Comparison of ENCODE assay signal across 16 cellular contexts in the genomic region with DNA sequence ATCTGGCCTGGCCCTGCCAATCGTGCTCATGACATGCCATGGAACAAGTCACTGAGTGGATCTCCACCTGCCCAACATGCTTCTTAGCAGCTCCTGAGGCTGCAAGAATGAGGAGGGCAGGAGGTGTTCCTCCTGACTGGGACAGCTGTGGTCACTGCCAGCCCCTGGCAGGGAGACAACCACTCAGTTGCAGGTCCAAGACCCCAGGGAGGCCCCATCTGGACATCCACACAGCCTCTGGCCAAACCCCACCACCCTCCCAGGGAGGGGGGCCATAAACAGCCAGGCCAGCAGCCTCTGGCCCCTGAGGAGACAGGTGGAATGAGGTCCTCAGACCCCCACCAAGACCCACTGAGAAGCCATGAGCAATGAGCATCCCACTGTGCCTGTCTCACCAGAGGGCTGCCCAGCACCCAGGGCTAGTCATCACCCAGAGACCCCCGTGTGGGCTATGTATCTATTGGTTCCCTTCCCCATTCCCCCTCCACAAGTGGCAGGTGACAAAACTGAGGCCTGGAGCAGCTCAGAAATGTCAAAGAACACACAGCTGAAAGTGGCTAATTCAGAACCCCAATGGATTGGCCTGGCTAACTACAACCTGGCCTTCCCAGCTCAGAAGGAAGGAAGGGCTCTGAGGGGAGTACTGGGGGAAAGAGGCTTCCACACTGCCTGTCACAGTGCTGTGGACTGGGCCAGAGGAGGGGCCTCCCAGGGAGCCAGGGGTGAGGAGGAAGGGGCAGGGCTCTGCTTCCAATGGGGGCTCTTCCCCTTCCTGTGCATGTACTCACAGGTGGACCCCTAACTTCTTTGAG. TPM values are rescaled to one million over a fixed set of nuclear protein-coding genes. Genes with fewer than 3 reads are reported as not detected.
DNase-seq lines count a peak whose midpoint lies in the region; ATAC-seq, FAIRE-seq and TF ChIP-seq lines count a peak whose summit lies in the region.
"Had no signal": no experiment of that assay in that cellular context is flagged by ENCODE, and none has a peak within 500 bp of the region (broad histone marks: within the 10 kb centered on the region; RNA-seq: fewer than 3 reads in every experiment).

No MANE protein-coding gene starts in this region.

- in situ Hi-C loops in GM13977 (cut with MboI; ENCODE audit: low pct_unique_long_range_greater_than_20kb, low sequenced_read_pairs, unreplicated experiment): no loop called here

- H3K36me3 Mint-ChIP-seq in activated naive CD4-positive, alpha-beta T cell treated with anti-CD3 and anti-CD28 coated beads, Interleukin-2, amount 50 U/mL, for 72 hours: no peaks in the 10 kb centered on the region
- no peaks in the 10 kb centered on the region for H3K36me3 Mint-ChIP-seq in activated naive CD4-positive, alpha-beta T cell treated with anti-CD3 and anti-CD28 coated beads, Interleukin-2, amount 10 ng/mL, durations not matched to agents 7 days and 5 days
- H3K36me3 Mint-ChIP-seq in nephron progenitor cell (ENCODE audit: low read depth): no peaks in the 10 kb centered on the region

- intact Hi-C loops in dorsolateral prefrontal cortex (cut with DNase I): no loop called here

- H3K4me3 ChIP-seq in dorsolateral prefrontal cortex: no peak overlapping the region
- H3K4me3 ChIP-seq: vagina had no signal

- peaks cover 3% of the 10 kb centered on the region for H3K4me1 Mint-ChIP-seq in activated naive CD4-positive, alpha-beta T cell treated with anti-CD3 and anti-CD28 coated beads, Interleukin-2, amount 10 ng/mL, durations not matched to agents 7 days and 5 days
- H3K4me1 Mint-ChIP-seq in nephron progenitor cell: peaks cover 10% of the 10 kb centered on the region

- H3K27me3 Mint-ChIP-seq in activated naive CD4-positive, alpha-beta T cell treated with anti-CD3 and anti-CD28 coated beads, Interleukin-2, amount 10 ng/mL, durations not matched to agents 7 days and 5 days: peaks cover 2% of the 10 kb centered on the region
- H3K27me3 Mint-ChIP-seq in nephron progenitor cell (ENCODE audit: low read depth, poor library complexity): no peaks in the 10 kb centered on the region

- H3K4me3 Mint-ChIP-seq in activated naive CD4-positive, alpha-beta T cell treated with anti-CD3 and anti-CD28 coated beads, Interleukin-2, amount 10 ng/mL, durations not matched to agents 7 days and 5 days: no peak overlapping the region
- H3K4me3 Mint-ChIP-seq in nephron progenitor cell: no peak overlapping the region
- H3K4me3 Mint-ChIP-seq: naive thymus-derived CD4-positive, alpha-beta T cell; T-helper 2 cell treated with Interferon-gamma antibody and Interleukin-4, amounts not matched to agents 5 μg/mL and 100 μg/mL, for 36 hours had no signal

- no peaks in the 10 kb centered on the region for H3K9me3 Mint-ChIP-seq in activated naive CD4-positive, alpha-beta T cell treated with anti-CD3 and anti-CD28 coated beads, Interleukin-2, amount 50 U/mL, for 72 hours
- H3K9me3 Mint-ChIP-seq in activated naive CD4-positive, alpha-beta T cell treated with anti-CD3 and anti-CD28 coated beads, Interleukin-2, amount 10 ng/mL, durations not matched to agents 7 days and 5 days: no peaks in the 10 kb centered on the region
- H3K9me3 Mint-ChIP-seq in nephron progenitor cell: no peaks in the 10 kb centered on the region
- H3K9me3 Mint-ChIP-seq: naive thymus-derived CD4-positive, alpha-beta T cell; T-helper 2 cell treated with Interferon-gamma antibody and Interleukin-4, amounts not matched to agents 5 μg/mL and 100 μg/mL, for 36 hours had no signal

- CTCF ChIA-PET in activated naive CD4-positive, alpha-beta T cell treated with anti-CD3 and anti-CD28 coated beads, Interleukin-2, amount 10 ng/mL, durations not matched to agents 7 days and 5 days (lab: Charles Lee): interaction anchor here (0.8 kb wide), 1 partner anchor 10 kb away, joined by 3 read pairs; no protein-coding TSS in a partner anchor

- TF ChIP-seq CTCF in dorsolateral prefrontal cortex (IDR thresholded peaks at IDR 0.05 in 54 of 56, conservative IDR thresholded peaks at IDR 0.05 in 2 of 56; ENCODE audit: low read depth in 1 of 56, partially characterized antibody in 56 of 56) (no peak), nephron progenitor cell (IDR thresholded peaks at IDR 0.05) (no peak), GM13977 (IDR thresholded peaks at IDR 0.05; ENCODE audit: extremely low read depth, insufficient read depth, missing control alignments) (no peak)

- no peak overlapping the region for H3K27ac ChIP-seq in dorsolateral prefrontal cortex
- H3K27ac ChIP-seq: vagina had no signal

- peaks cover 0 to 96% (median 52%) of the 10 kb centered on the region in 45 donors for H3K27me3 ChIP-seq in dorsolateral prefrontal cortex

- peak; percentile 2 to 53 for DNase-seq in activated naive CD4-positive, alpha-beta T cell treated with anti-CD3 and anti-CD28 coated beads, Interleukin-2, amount 50 U/mL, for 72 hours (ENCODE audit: low spot score in 2 of 2)
- no peak for DNase-seq in activated naive CD4-positive, alpha-beta T cell treated with anti-CD3 and anti-CD28 coated beads, Interleukin-2, amount 10 ng/mL, durations not matched to agents 7 days and 5 days
- peak in 9 of 10 donors; percentile 5 to 47 (median 32) for DNase-seq in dorsolateral prefrontal cortex
- peak; percentile 6 for DNase-seq in nephron progenitor cell
- no peak for DNase-seq in urothelium cell line (ENCODE audit: low spot score)
- DNase-seq in NCI-H1436 treated with DMSO at 0.1 percent for 48 hours (lab: John Stamatoyannopoulos, UW): no peak
- DNase-seq in GM13977 (ENCODE audit: low spot score): no peak
- no peak for DNase-seq in NCI-H146 (lab: John Stamatoyannopoulos, UW)
- DNase-seq: effector CD8-positive, alpha-beta T cell; EL; foreskin melanocyte; GOT3 had no signal

- no peak overlapping the region for H3K27ac Mint-ChIP-seq in activated naive CD4-positive, alpha-beta T cell treated with anti-CD3 and anti-CD28 coated beads, Interleukin-2, amount 50 U/mL, for 72 hours
- H3K27ac Mint-ChIP-seq in activated naive CD4-positive, alpha-beta T cell treated with anti-CD3 and anti-CD28 coated beads, Interleukin-2, amount 10 ng/mL, durations not matched to agents 7 days and 5 days: no peak overlapping the region
- H3K27ac Mint-ChIP-seq in nephron progenitor cell: no peak overlapping the region
- H3K27ac Mint-ChIP-seq: naive thymus-derived CD4-positive, alpha-beta T cell; T-helper 2 cell treated with Interferon-gamma antibody and Interleukin-4, amounts not matched to agents 5 μg/mL and 100 μg/mL, for 36 hours had no signal

- ATAC-seq in activated naive CD4-positive, alpha-beta T cell treated with anti-CD3 and anti-CD28 coated beads, Interleukin-2, amount 50 U/mL, for 72 hours: no peak
- ATAC-seq: naive thymus-derived CD4-positive, alpha-beta T cell had no signal

- FAIRE-seq in urothelium cell line (lab: Jason Lieb, UNC): peak; percentile 61
- FAIRE-seq: astrocyte had no signal

RNA-seq across cellular contexts. Expression of a gene that starts 3.0 kb away (rescaled TPM):
- total RNA-seq in activated naive CD4-positive, alpha-beta T cell treated with anti-CD3 and anti-CD28 coated beads, Interleukin-2, amount 50 U/mL, for 72 hours: not detected
- total RNA-seq in dorsolateral prefrontal cortex: 1 to 10 TPM in 66 of 120 experiments, under 1 TPM in 47, not detected in 7; 0.36 to 2.4 (median 1.1) TPM
- total RNA-seq: naive thymus-derived CD4-positive, alpha-beta T cell had no signal

RNA-seq across cellular contexts. Expression of a gene that starts 25.5 kb away (rescaled TPM):
- total RNA-seq in activated naive CD4-positive, alpha-beta T cell treated with anti-CD3 and anti-CD28 coated beads, Interleukin-2, amount 50 U/mL, for 72 hours: 1 to 10 TPM in 1 of 2 donors, under 1 TPM in 1; 0.27 to 1.4 TPM
- 10 to 100 TPM in 6 of 120 experiments, 1 to 10 TPM in 113, under 1 TPM in 1; 0.59 to 12.7 (median 5.1) TPM for total RNA-seq in dorsolateral prefrontal cortex

Comparison
In these comparisons a context has a peak if more than half of its experiments do, and no peak if none do; other contexts are left out.
1. DNase-seq: peak in activated naive CD4-positive, alpha-beta T cell treated with anti-CD3 and anti-CD28 coated beads, Interleukin-2, amount 50 U/mL, for 72 hours (2 of 2), dorsolateral prefrontal cortex (9 of 10) and nephron progenitor cell (single experiment); none in activated naive CD4-positive, alpha-beta T cell treated with anti-CD3 and anti-CD28 coated beads, Interleukin-2, amount 10 ng/mL, durations not matched to agents 7 days and 5 days (single experiment), urothelium cell line (single experiment), NCI-H1436 treated with DMSO at 0.1 percent for 48 hours (single experiment), GM13977 (single experiment) and NCI-H146 (single experiment).